In genomic region chr11:12058425-12059115, GRCh38 we compare ENCODE assay signal across 16 cellular contexts. TPM values are rescaled to one million over a fixed set of nuclear protein-coding genes. Genes with fewer than 3 reads are reported as not detected.
DNase-seq lines count a peak whose midpoint lies in the region; ATAC-seq and TF ChIP-seq lines count a peak whose summit lies in the region.
"Had no signal": no experiment of that assay in that cellular context is flagged by ENCODE, and none has a peak within 500 bp of the region (broad histone marks: within the 10 kb centered on the region; RNA-seq: fewer than 3 reads in every experiment).

No MANE protein-coding gene starts in this region.

- H3K27ac ChIP-seq in Panc1 (ENCODE audit: low read length), result peak overlapping the region; percentile 57
- H3K27ac ChIP-seq: 22Rv1, GM23248 had no signal

- ATAC-seq in Panc1, result no peak
- no peak for ATAC-seq in left lobe of liver
- no peak for ATAC-seq in HG03571 (IDR thresholded peaks at IDR 0.05; ENCODE audit: unreplicated experiment)

- intact Hi-C loops in activated CD4-positive, alpha-beta memory T cell treated with anti-CD3 and anti-CD28 coated beads for 36 hours (cut with micrococcal nuclease), result no loop called here
- intact Hi-C loops in Panc1 (cut with micrococcal nuclease; ENCODE audit: unreplicated experiment), result no loop called here

- H3K27ac Mint-ChIP-seq in activated CD4-positive, alpha-beta memory T cell treated with anti-CD3 and anti-CD28 coated beads for 36 hours, result no peak overlapping the region
- no peak overlapping the region for H3K27ac Mint-ChIP-seq in activated CD4-positive, alpha-beta memory T cell treated with anti-CD3 and anti-CD28 coated beads, Interleukin-2, amount 10 ng/mL, durations not matched to agents 7 days and 5 days
- H3K27ac Mint-ChIP-seq: CD4-positive, alpha-beta T cell had no signal

- no TSS peak for BruUV-seq in Panc1 (replicated peaks; lab: Mats Ljungman, UMichigan)

- peaks cover 2% of the 10 kb centered on the region for H3K4me1 Mint-ChIP-seq in activated CD4-positive, alpha-beta memory T cell treated with anti-CD3 and anti-CD28 coated beads for 36 hours (ENCODE audit: low read depth)
- H3K4me1 Mint-ChIP-seq in activated CD4-positive, alpha-beta memory T cell treated with anti-CD3 and anti-CD28 coated beads, Interleukin-2, amount 10 ng/mL, durations not matched to agents 7 days and 5 days, result peaks cover 9% of the 10 kb centered on the region

- peak; percentile 7 for DNase-seq in activated CD4-positive, alpha-beta memory T cell treated with anti-CD3 and anti-CD28 coated beads for 36 hours
- DNase-seq in activated CD4-positive, alpha-beta memory T cell treated with anti-CD3 and anti-CD28 coated beads, Interleukin-2, amount 10 ng/mL, durations not matched to agents 7 days and 5 days, result no peak
- DNase-seq in Panc1 (ENCODE audit: low read depth, low spot score), result no peak
- DNase-seq in left lobe of liver (ENCODE audit: low spot score), result peak; percentile 35
- peak; percentile 1 for DNase-seq in retina
- DNase-seq in NCI-H2107 (lab: John Stamatoyannopoulos, UW), result no peak
- DNase-seq in BE2C, result no peak
- DNase-seq: C1 segment of cervical spinal cord; Calu3; CD4-positive, alpha-beta T cell; DMS 273 treated with DMSO at 0.1 percent for 48 hours; GM23248; H7 had no signal

- peaks cover 14% of the 10 kb centered on the region for H3K9me3 Mint-ChIP-seq in activated CD4-positive, alpha-beta memory T cell treated with anti-CD3 and anti-CD28 coated beads for 36 hours
- H3K9me3 Mint-ChIP-seq in activated CD4-positive, alpha-beta memory T cell treated with anti-CD3 and anti-CD28 coated beads, Interleukin-2, amount 10 ng/mL, durations not matched to agents 7 days and 5 days, result peaks cover 16% of the 10 kb centered on the region
- H3K9me3 Mint-ChIP-seq: CD4-positive, alpha-beta T cell had no signal

- H3K27me3 ChIP-seq in Panc1 (ENCODE audit: control insufficient read depth, insufficient read depth, low read length), result no peaks in the 10 kb centered on the region
- no peaks in the 10 kb centered on the region for H3K27me3 ChIP-seq in BE2C

- H3K4me1 ChIP-seq in Panc1 (ENCODE audit: control insufficient read depth, insufficient read depth, low read length) (peaks cover 6% of the 10 kb centered on the region), BE2C (no peaks in the 10 kb centered on the region)

- no peak overlapping the region for H3K4me3 Mint-ChIP-seq in activated CD4-positive, alpha-beta memory T cell treated with anti-CD3 and anti-CD28 coated beads for 36 hours
- no peak overlapping the region for H3K4me3 Mint-ChIP-seq in activated CD4-positive, alpha-beta memory T cell treated with anti-CD3 and anti-CD28 coated beads, Interleukin-2, amount 10 ng/mL, durations not matched to agents 7 days and 5 days
- H3K4me3 Mint-ChIP-seq: CD4-positive, alpha-beta T cell had no signal

- H3K9me3 ChIP-seq in Panc1 (ENCODE audit: control insufficient read depth, insufficient read depth, low read depth, low read length) (no peaks in the 10 kb centered on the region), BE2C (no peaks in the 10 kb centered on the region)

- H3K36me3 Mint-ChIP-seq in activated CD4-positive, alpha-beta memory T cell treated with anti-CD3 and anti-CD28 coated beads for 36 hours, result no peaks in the 10 kb centered on the region
- H3K36me3 Mint-ChIP-seq in activated CD4-positive, alpha-beta memory T cell treated with anti-CD3 and anti-CD28 coated beads, Interleukin-2, amount 10 ng/mL, durations not matched to agents 7 days and 5 days (ENCODE audit: low read depth), result peaks cover 8% of the 10 kb centered on the region

- in situ Hi-C loops in Panc1 (cut with HindIII; ENCODE audit: low pct_unique_long_range_greater_than_20kb, low sequenced_read_pairs), result no loop called here

- no peaks in the 10 kb centered on the region for H3K27me3 Mint-ChIP-seq in activated CD4-positive, alpha-beta memory T cell treated with anti-CD3 and anti-CD28 coated beads for 36 hours
- H3K27me3 Mint-ChIP-seq in activated CD4-positive, alpha-beta memory T cell treated with anti-CD3 and anti-CD28 coated beads, Interleukin-2, amount 10 ng/mL, durations not matched to agents 7 days and 5 days, result no peaks in the 10 kb centered on the region
- H3K27me3 Mint-ChIP-seq: CD4-positive, alpha-beta T cell had no signal

- no peak for TF ChIP-seq CTCF in Panc1 (IDR thresholded peaks at IDR 0.05)
- TF ChIP-seq CTCF in BE2C (IDR thresholded peaks at IDR 0.05; ENCODE audit: low read depth, low read length), result no peak

- CTCF ChIA-PET in activated CD4-positive, alpha-beta memory T cell treated with anti-CD3 and anti-CD28 coated beads for 36 hours (lab: Charles Lee), result interaction anchor here (0.6 to 1.7 kb wide), 5 partner anchors 11 to 520 kb away, joined by 3 to 8 read pairs (median 3); no protein-coding TSS in a partner anchor
- CTCF ChIA-PET in activated CD4-positive, alpha-beta memory T cell treated with anti-CD3 and anti-CD28 coated beads, Interleukin-2, amount 10 ng/mL, durations not matched to agents 7 days and 5 days (lab: Charles Lee), result interaction anchor here (1.0 to 1.7 kb wide), 4 partner anchors 28 to 231 kb away, joined by 3 to 6 read pairs (median 4); no protein-coding TSS in a partner anchor
- CTCF ChIA-PET in Panc1 (lab: Charles Lee), result interaction anchor here (0.5 kb wide), 1 partner anchor 9 kb away, joined by 8 read pairs; no protein-coding TSS in a partner anchor

- H3K4me3 ChIP-seq in Panc1 (ENCODE audit: low read depth in 2 of 2, low read length in 2 of 2) (no peak overlapping the region), BE2C (ENCODE audit: low read depth, low read length) (no peak overlapping the region)
- H3K4me3 ChIP-seq: GM23248 had no signal

- POLR2A ChIA-PET in activated CD4-positive, alpha-beta memory T cell treated with anti-CD3 and anti-CD28 coated beads for 36 hours (lab: Charles Lee), result no interaction called here
- POLR2A ChIA-PET in activated CD4-positive, alpha-beta memory T cell treated with anti-CD3 and anti-CD28 coated beads, Interleukin-2, amount 10 ng/mL, durations not matched to agents 7 days and 5 days (lab: Charles Lee), result no interaction called here
- POLR2A ChIA-PET in Panc1 (lab: Charles Lee), result no interaction called here

- H3K36me3 ChIP-seq in Panc1 (ENCODE audit: control insufficient read depth, insufficient read depth, low read length), result no peaks in the 10 kb centered on the region
- H3K36me3 ChIP-seq in BE2C, result no peaks in the 10 kb centered on the region

RNA-seq across cellular contexts. Expression of gene DKK3, which starts 50.1 kb away (rescaled TPM):
- not detected for total RNA-seq in activated CD4-positive, alpha-beta memory T cell treated with anti-CD3 and anti-CD28 coated beads for 36 hours
- not detected for total RNA-seq in activated CD4-positive, alpha-beta memory T cell treated with anti-CD3 and anti-CD28 coated beads, Interleukin-2, amount 10 ng/mL, durations not matched to agents 7 days and 5 days
- total RNA-seq in Panc1 (2021; ENCODE audit: unreplicated experiment), result 116 TPM
- 140 TPM for polyA plus RNA-seq in Panc1 (2012; ENCODE audit: insufficient read length)
- 5.5 TPM for total RNA-seq in left lobe of liver
- 28.2 TPM for polyA plus RNA-seq in BE2C (2012; ENCODE audit: insufficient read depth, insufficient read length, low read depth)
- total RNA-seq: HT-29 had no signal

RNA-seq across cellular contexts. Expression of gene MICAL2, which starts 51.8 kb away (rescaled TPM):
- total RNA-seq in activated CD4-positive, alpha-beta memory T cell treated with anti-CD3 and anti-CD28 coated beads for 36 hours, result 100 to 1,000 TPM; 213 to 220 TPM
- total RNA-seq in activated CD4-positive, alpha-beta memory T cell treated with anti-CD3 and anti-CD28 coated beads, Interleukin-2, amount 10 ng/mL, durations not matched to agents 7 days and 5 days, result 100 to 1,000 TPM; 135 to 143 TPM
- total RNA-seq in Panc1 (2021; ENCODE audit: unreplicated experiment) (199 TPM), left lobe of liver (47.8 TPM)
- polyA plus RNA-seq in Panc1 (2012; ENCODE audit: insufficient read length), result 183 TPM
- 5.7 TPM for polyA plus RNA-seq in BE2C (2012; ENCODE audit: insufficient read depth, insufficient read length, low read depth)

Comparison
In these comparisons a context has a peak if more than half of its experiments do, and no peak if none do; other contexts are left out.
1. DNase-seq: peak in activated CD4-positive, alpha-beta memory T cell treated with anti-CD3 and anti-CD28 coated beads for 36 hours (single experiment), left lobe of liver (single experiment) and retina (single experiment); none in activated CD4-positive, alpha-beta memory T cell treated with anti-CD3 and anti-CD28 coated beads, Interleukin-2, amount 10 ng/mL, durations not matched to agents 7 days and 5 days (single experiment), Panc1 (single experiment), NCI-H2107 (single experiment) and BE2C (single experiment).
2. RNA of gene DKK3, which starts 50.1 kb away (total RNA-seq): 116 TPM in Panc1 (single experiment); 5.5 TPM in left lobe of liver (single experiment), not detected in activated CD4-positive, alpha-beta memory T cell treated with anti-CD3 and anti-CD28 coated beads for 36 hours and not detected in activated CD4-positive, alpha-beta memory T cell treated with anti-CD3 and anti-CD28 coated beads, Interleukin-2, amount 10 ng/mL, durations not matched to agents 7 days and 5 days; every median in the first group is over 10 times any median in the second.